In the genomic region with DNA sequence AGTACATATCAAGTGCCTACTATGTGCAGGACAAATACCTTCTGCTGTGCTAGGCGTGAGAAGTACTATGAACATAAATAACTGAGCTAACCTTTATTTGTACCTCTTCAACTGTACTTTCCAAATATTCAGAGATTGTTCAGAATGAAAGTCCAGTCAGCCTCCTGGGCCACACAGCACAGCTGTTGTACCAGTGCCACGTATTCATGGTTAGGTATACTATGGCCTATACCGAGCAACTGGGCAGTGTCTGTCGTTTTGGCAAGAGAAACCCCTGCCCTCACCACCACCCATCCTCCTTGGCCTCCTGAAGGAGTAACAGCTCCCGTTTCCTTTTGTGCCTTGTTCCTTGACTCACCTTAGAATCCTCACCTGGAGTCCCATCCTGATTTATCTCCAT, we compare ENCODE assay signal across 35 cellular contexts. TPM values are rescaled to one million over a fixed set of nuclear protein-coding genes. Genes with fewer than 3 reads are reported as not detected.
"Had no signal": no experiment of that assay in that cellular context is flagged by ENCODE, and none has a peak within 500 bp of the region (broad histone marks: within the 10 kb centered on the region; RNA-seq: fewer than 3 reads in every experiment).

No MANE protein-coding gene starts in this region.

- H3K4me1 ChIP-seq: adrenal gland, esophagus muscularis mucosa, gastroesophageal sphincter, heart right ventricle had no signal

- DNase-seq: activated B cell treated with CpG ODN at 0.5 μM for 24 hours; activated CD4-positive, alpha-beta T cell treated with anti-CD3 and anti-CD28 coated beads for 48 hours; activated CD4-positive, alpha-beta T cell treated with anti-CD3 and anti-CD28 coated beads, Interleukin-2, amount 50 U/mL, for 1 hour; activated CD4-positive, alpha-beta T cell treated with anti-CD3 and anti-CD28 coated beads, Interleukin-2, amount 50 U/mL, for 48 hours; activated CD8-positive, alpha-beta memory T cell treated with anti-CD3 and anti-CD28 coated beads for 24 hours; activated CD8-positive, alpha-beta memory T cell treated with anti-CD3 and anti-CD28 coated beads, Interleukin-2, amount 50 U/mL, for 4 hours; activated CD8-positive, alpha-beta T cell treated with anti-CD3 and anti-CD28 coated beads for 36 hours; activated effector memory CD4-positive, alpha-beta T cell treated with anti-CD3 and anti-CD28 coated beads, Interleukin-2, amount 50 U/mL, for 16 hours; activated naive CD4-positive, alpha-beta T cell treated with anti-CD3 and anti-CD28 coated beads for 36 hours; activated naive CD8-positive, alpha-beta T cell treated with anti-CD3 and anti-CD28 coated beads for 36 hours; activated naive CD8-positive, alpha-beta T cell treated with anti-CD3 and anti-CD28 coated beads, Interleukin-2, amount 50 U/mL, for 24 hours; activated T-cell treated with anti-CD3 and anti-CD28 coated beads, Interleukin-2, amount 50 U/mL, for 1 hour; activated T-cell treated with anti-CD3 and anti-CD28 coated beads, Interleukin-2, amount 50 U/mL, for 48 hours; adrenal gland; amygdala; aorta; body of pancreas; caudate nucleus; cortex of kidney; dermis blood vessel endothelial cell; effector CD4-positive, alpha-beta T cell; effector memory CD8-positive, alpha-beta T cell; erythroblast; foreskin melanocyte; heart right ventricle; hippocampal formation; T1000; WERI-Rb-1 had no signal

- FAIRE-seq: colon had no signal

- H3K27ac ChIP-seq: adrenal gland, body of pancreas, esophagus muscularis mucosa, gastroesophageal sphincter, heart right ventricle, WERI-Rb-1 had no signal

- H3K4me3 ChIP-seq: adrenal gland, body of pancreas, esophagus muscularis mucosa, gastroesophageal sphincter, heart right ventricle had no signal

- ATAC-seq: activated CD4-positive, CD25-positive, alpha-beta regulatory T cell treated with anti-CD3 and anti-CD28 coated beads, Interleukin-2, amount 50 U/mL, for 24 hours; activated CD8-positive, alpha-beta T cell treated with anti-CD3 and anti-CD28 coated beads for 36 hours; activated naive CD8-positive, alpha-beta T cell treated with anti-CD3 and anti-CD28 coated beads, Interleukin-2, amount 50 U/mL, for 24 hours; body of pancreas; effector memory CD8-positive, alpha-beta T cell; gastroesophageal sphincter; heart right ventricle had no signal

- H3K27me3 ChIP-seq: body of pancreas had no signal

- H3K9me3 ChIP-seq: adrenal gland, body of pancreas, esophagus muscularis mucosa, gastroesophageal sphincter, heart right ventricle had no signal

- H3K36me3 ChIP-seq: adrenal gland, esophagus muscularis mucosa, gastroesophageal sphincter, heart right ventricle, WERI-Rb-1 had no signal

RNA-seq across cellular contexts. Expression of a gene that starts 53.0 kb away (rescaled TPM):
- total RNA-seq: activated B cell treated with CpG ODN at 0.5 μM for 24 hours; activated CD8-positive, alpha-beta T cell treated with anti-CD3 and anti-CD28 coated beads for 36 hours; activated naive CD4-positive, alpha-beta T cell treated with anti-CD3 and anti-CD28 coated beads for 36 hours; activated naive CD8-positive, alpha-beta T cell treated with anti-CD3 and anti-CD28 coated beads for 36 hours; activated T-helper 1 cell treated with anti-CD3 and anti-CD28 coated beads, Interleukin-12 subunit alpha, Interleukin-12 subunit beta, Interleukin-2, Interleukin-4 antibody, amounts not matched to agents 30 ng/mL and 10 ng/mL and 1 ng/mL, durations not matched to agents 14 hours and 24 hours and 36 hours; activated T-helper 2 cell treated with anti-CD3 and anti-CD28 coated beads, Interferon-gamma antibody, Interleukin-2, Interleukin-4, amounts not matched to agents 10 μg/mL and 5 μg/mL and 100 μg/mL, durations not matched to agents 14 hours and 24 hours and 36 hours; adrenal gland; body of pancreas; chondrocyte had no signal
- polyA plus RNA-seq: aorta had no signal
